11 cellular contexts compared by ENCODE assay signal in the genomic region with DNA sequence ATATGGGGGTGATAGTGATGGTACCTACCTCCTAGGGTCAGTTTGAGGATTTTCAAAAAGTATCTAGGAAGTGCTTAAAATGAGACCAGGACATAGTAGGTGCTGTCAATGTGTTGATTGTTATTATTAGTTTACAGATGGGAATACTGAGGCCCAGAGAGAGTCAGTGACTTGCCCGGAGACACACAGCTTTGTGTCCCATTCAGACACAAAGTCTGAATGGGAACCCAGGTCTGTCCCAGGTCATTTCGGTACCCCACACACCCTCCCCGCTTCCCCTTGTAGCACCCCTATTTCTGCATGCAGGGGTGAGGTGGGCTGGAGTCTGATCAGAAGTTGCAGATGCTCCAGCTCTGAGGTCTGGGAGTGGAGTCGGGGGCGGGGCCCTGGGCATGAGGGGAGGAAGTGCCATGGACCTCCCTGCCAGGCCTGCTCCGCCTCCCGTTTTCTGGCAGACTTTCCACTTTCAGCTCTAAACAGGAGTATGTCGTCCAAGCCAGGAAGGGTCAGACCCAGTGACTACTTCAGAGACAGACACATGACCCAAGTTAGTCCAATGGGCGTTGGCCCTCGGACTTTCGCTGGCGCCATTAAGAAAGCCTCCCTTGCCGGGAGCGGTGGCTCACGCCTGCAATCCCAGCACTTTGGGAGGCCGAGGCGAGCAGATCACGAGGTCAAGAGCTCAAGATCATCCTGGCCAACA. TPM values are rescaled to one million over a fixed set of nuclear protein-coding genes. Genes with fewer than 3 reads are reported as not detected.
DNase-seq lines count a peak whose midpoint lies in the region; ATAC-seq and TF ChIP-seq lines count a peak whose summit lies in the region.
"Had no signal": no experiment of that assay in that cellular context is flagged by ENCODE, and none has a peak within 500 bp of the region (broad histone marks: within the 10 kb centered on the region; RNA-seq: fewer than 3 reads in every experiment).

No MANE protein-coding gene starts in this region.

- H3K4me3 ChIP-seq in adipocyte (ENCODE audit: low read length) = no peak overlapping the region
- no peak overlapping the region for H3K4me3 ChIP-seq in mucosa of descending colon
- H3K4me3 ChIP-seq: testis had no signal

- H3K27me3 ChIP-seq in adipocyte (replicated peaks; ENCODE audit: control insufficient read depth, insufficient read depth, low read length) = no peaks in the 10 kb centered on the region
- H3K27me3 ChIP-seq: testis had no signal

- H3K9me3 ChIP-seq in adipocyte (ENCODE audit: control insufficient read depth, low read length) (no peaks in the 10 kb centered on the region), mucosa of descending colon (no peaks in the 10 kb centered on the region)
- H3K9me3 ChIP-seq: testis had no signal

- no peak for ATAC-seq in mucosa of descending colon
- no peak for ATAC-seq in HG02571 (IDR thresholded peaks at IDR 0.05; ENCODE audit: unreplicated experiment)
- ATAC-seq: activated T-helper 17 cell treated with anti-CD3 and anti-CD28 coated beads, Interleukin-2, amount 50 U/mL, for 72 hours; T-cell had no signal

- H3K4me1 ChIP-seq in adipocyte (ENCODE audit: control insufficient read depth, insufficient read depth, low read length) (peaks cover 47% of the 10 kb centered on the region), mucosa of descending colon (ENCODE audit: low read depth) (peaks cover 12% of the 10 kb centered on the region)

- intact Hi-C loops in mucosa of descending colon (cut with DNase I, micrococcal nuclease) = no loop called here

- peak; percentile 81 for DNase-seq in Daoy (ENCODE audit: low read depth)
- peak; percentile 36 for DNase-seq in adipocyte (ENCODE audit: low read depth)
- peak in 2 of 3 donors; percentile 44 to 54 for DNase-seq in mucosa of descending colon
- DNase-seq in OCI-M2 (lab: John Stamatoyannopoulos, UW; ENCODE audit: unreplicated experiment) = no peak
- no peak for DNase-seq in NCI-H2081 (lab: John Stamatoyannopoulos, UW)
- DNase-seq: mammary epithelial cell, NCI-H446, T-cell, testis had no signal

- no peak for TF ChIP-seq CTCF in mucosa of descending colon (IDR thresholded peaks at IDR 0.05)

- H3K9ac ChIP-seq in adipocyte (ENCODE audit: low read length) = no peak overlapping the region

- H3K36me3 ChIP-seq in adipocyte (ENCODE audit: control insufficient read depth, insufficient read depth, low read length, severe bottlenecking) (no peaks in the 10 kb centered on the region), mucosa of descending colon (ENCODE audit: low read depth) (no peaks in the 10 kb centered on the region)

RNA-seq across cellular contexts. Expression of gene DBN1, which starts 3.2 kb away (rescaled TPM):
- total RNA-seq in Daoy (2014; rRNA removed; shearing (Covaris generic)) = 166 and 187 TPM in 2 replicates
- total RNA-seq in mucosa of descending colon = 10 to 100 TPM; 12.1 to 61.8 (median 17.2) TPM

RNA-seq across cellular contexts. Expression of gene PDLIM7, which starts 20.7 kb away (rescaled TPM):
- 197 and 234 TPM in 2 replicates for total RNA-seq in Daoy (2014; rRNA removed; shearing (Covaris generic))
- 100 to 1,000 TPM in 1 of 3 donors, 10 to 100 TPM in 2; 12.9 to 333 (median 54.0) TPM for total RNA-seq in mucosa of descending colon

RNA-seq across cellular contexts. Expression of gene PRR7, which starts 30.1 kb away (rescaled TPM):
- total RNA-seq in Daoy (2014; rRNA removed; shearing (Covaris generic)) = 15.7 and 21.4 TPM in 2 replicates
- 1 to 10 TPM; 1.1 to 1.2 (median 1.2) TPM for total RNA-seq in mucosa of descending colon

RNA-seq across cellular contexts. Expression of gene DOK3, which starts 32.9 kb away (rescaled TPM):
- total RNA-seq in Daoy (2014; rRNA removed; shearing (Covaris generic)) = 3.7 and 3.9 TPM in 2 replicates
- 10 to 100 TPM in 1 of 3 donors, 1 to 10 TPM in 2; 3.7 to 10.3 (median 8.4) TPM for total RNA-seq in mucosa of descending colon

RNA-seq across cellular contexts. Expression of gene DDX41, which starts 40.1 kb away (rescaled TPM):
- 68.7 and 91.5 TPM in 2 replicates for total RNA-seq in Daoy (2014; rRNA removed; shearing (Covaris generic))
- 10 to 100 TPM; 65.3 to 79.2 (median 79.0) TPM for total RNA-seq in mucosa of descending colon

Comparison
In these comparisons a context has a peak if more than half of its experiments do, and no peak if none do; other contexts are left out.
1. DNase-seq: peak in Daoy (single experiment), adipocyte (single experiment) and mucosa of descending colon (2 of 3); none in OCI-M2 (single experiment) and NCI-H2081 (0 of 2).